Comparison of ENCODE assay signal across 8 cellular contexts in the genomic region with DNA sequence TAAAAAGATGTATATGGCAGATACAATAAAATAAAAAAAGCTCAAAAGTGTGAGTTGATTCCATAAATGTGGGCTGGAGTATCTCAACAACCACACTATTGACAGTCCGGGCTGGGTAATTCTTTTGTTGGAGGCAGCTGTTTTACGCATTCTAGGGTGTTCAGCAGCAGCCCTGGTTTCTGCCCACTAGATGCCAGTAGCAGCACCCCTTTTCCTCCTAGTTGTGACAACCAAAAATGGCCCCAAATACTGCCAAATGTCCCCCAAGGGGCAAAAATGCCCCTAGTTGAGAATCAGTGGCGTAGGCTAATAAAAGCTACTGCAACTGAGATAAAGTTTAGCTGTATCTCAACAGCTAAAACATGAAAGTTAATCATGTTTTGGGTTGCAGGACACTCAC. TPM values are rescaled to one million over a fixed set of nuclear protein-coding genes. Genes with fewer than 3 reads are reported as not detected.
DNase-seq lines count a peak whose midpoint lies in the region; ATAC-seq and TF ChIP-seq lines count a peak whose summit lies in the region.

No MANE protein-coding gene starts in this region.

- no peaks in the 10 kb centered on the region for H3K9me3 ChIP-seq in body of pancreas
- H3K9me3 ChIP-seq in lower lobe of right lung = peaks cover 7% of the 10 kb centered on the region

- intact Hi-C loops in body of pancreas (cut with DNase I) = no loop called here
- intact Hi-C loops in lower lobe of right lung (cut with DNase I) = no loop called here

- peak; percentile 50 for TF ChIP-seq CTCF in NB4 (IDR thresholded peaks at IDR 0.05; ENCODE audit: low read depth, low read length)
- TF ChIP-seq CTCF in body of pancreas (IDR thresholded peaks at IDR 0.05) = peak in 6 of 7 experiments; percentile 9 to 55 (median 42)
- peak; percentile 36 for TF ChIP-seq CTCF in lower lobe of right lung (IDR thresholded peaks at IDR 0.05)

- H3K36me3 ChIP-seq in body of pancreas (replicated peaks in 1 of 2; ENCODE audit: insufficient read depth in 1 of 2, low read depth in 2 of 2) (no peaks in the 10 kb centered on the region), lower lobe of right lung (no peaks in the 10 kb centered on the region)

- H3K4me3 ChIP-seq in NB4 (ENCODE audit: low read depth, low read length) (no peak overlapping the region), body of pancreas (no peak overlapping the region), lower lobe of right lung (no peak overlapping the region)

- TF ChIP-seq POLR2A in NB4 (IDR thresholded peaks at IDR 0.05; ENCODE audit: extremely low read depth, insufficient read length) (no peak), body of pancreas (IDR thresholded peaks at IDR 0.05) (no peak)

- ATAC-seq in body of pancreas (peak; percentile 47), lower lobe of right lung (peak; percentile 43 to 64), HG03432 (IDR thresholded peaks at IDR 0.05; ENCODE audit: unreplicated experiment) (no peak), HG02870 (IDR thresholded peaks at IDR 0.05; ENCODE audit: unreplicated experiment) (no peak)

- H3K27me3 ChIP-seq in body of pancreas (no peaks in the 10 kb centered on the region), lower lobe of right lung (ENCODE audit: low read depth) (no peaks in the 10 kb centered on the region)

- DNase-seq in DMS114 treated with DMSO at 0.1 percent for 48 hours (lab: John Stamatoyannopoulos, UW; ENCODE audit: unreplicated experiment) = peak; percentile 22
- peak; percentile 50 for DNase-seq in NB4 (ENCODE audit: low read depth)
- peak; percentile 18 to 54 (median 28) for DNase-seq in body of pancreas
- DNase-seq in lower lobe of right lung = no peak
- DNase-seq in NCI-H1436 (lab: John Stamatoyannopoulos, UW) = no peak
- no peak for DNase-seq in RPMI8226

- no peak overlapping the region for H3K27ac ChIP-seq in body of pancreas
- no peak overlapping the region for H3K27ac ChIP-seq in lower lobe of right lung

- H3K4me1 ChIP-seq in body of pancreas (no peaks in the 10 kb centered on the region), lower lobe of right lung (peaks cover 3% of the 10 kb centered on the region)

- WGBS in body of pancreas, 2 donors = 60 to 70% methylated on average over 3 of the region's 3 CpGs

RNA-seq across cellular contexts. Expression of a gene that starts 44.7 kb away (rescaled TPM):
- 10 to 100 TPM; 64.6 to 70.0 TPM for total RNA-seq in body of pancreas
- total RNA-seq in lower lobe of right lung = 140 TPM

Comparison
In these comparisons a context has a peak if more than half of its experiments do, and no peak if none do; other contexts are left out.
1. DNase-seq: peak in DMS114 treated with DMSO at 0.1 percent for 48 hours (single experiment), NB4 (single experiment) and body of pancreas (4 of 4); none in lower lobe of right lung (single experiment), NCI-H1436 (single experiment) and RPMI8226 (single experiment).
2. ATAC-seq: peak in body of pancreas (single experiment) and lower lobe of right lung (2 of 2); none in HG03432 (single experiment) and HG02870 (single experiment).
3. Peak in every context shown above with its lines, with median percentiles within 50 percentile points of each other: CTCF ChIP-seq.